In the genomic region with DNA sequence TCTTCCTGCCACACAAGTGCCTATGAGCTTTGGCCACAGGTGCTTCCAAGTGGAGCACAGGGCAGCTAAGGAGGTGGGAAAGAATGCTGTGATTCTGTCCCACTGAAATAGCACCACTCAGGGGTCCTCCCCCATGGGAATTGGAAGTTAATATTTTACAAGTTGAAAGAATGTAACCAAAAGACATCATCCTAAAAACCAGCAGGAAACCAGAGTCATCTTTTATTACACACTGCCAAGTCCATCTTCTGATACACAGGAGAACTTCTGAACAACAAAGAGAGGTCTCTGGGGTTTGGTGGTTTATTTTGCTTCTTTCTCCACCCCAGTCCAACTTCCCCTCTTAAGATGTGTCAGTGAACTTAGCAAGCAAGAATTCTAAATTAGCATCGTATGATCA, we compare ENCODE assay signal across 14 cellular contexts. TPM values are rescaled to one million over a fixed set of nuclear protein-coding genes. Genes with fewer than 3 reads are reported as not detected.
"Had no signal": no experiment of that assay in that cellular context is flagged by ENCODE, and none has a peak within 500 bp of the region (broad histone marks: within the 10 kb centered on the region; RNA-seq: fewer than 3 reads in every experiment).

No MANE protein-coding gene starts in this region.

- H3K4me1 ChIP-seq: foreskin keratinocyte had no signal

- H3K27me3 ChIP-seq: brain microvascular endothelial cell, foreskin keratinocyte had no signal

- ATAC-seq: esophagus mucosa; foreskin keratinocyte; left cardiac atrium; naive thymus-derived CD8-positive, alpha-beta T cell had no signal

- DNase-seq: activated effector memory CD4-positive, alpha-beta T cell treated with Interleukin-2 at 50 U/mL for 16 hours; activated T-cell treated with anti-CD3 and anti-CD28 coated beads, Interleukin-2, amount 50 U/mL, for 1 hour; amygdala; brain microvascular endothelial cell; dorsolateral prefrontal cortex; foreskin keratinocyte; left cardiac atrium; naive thymus-derived CD8-positive, alpha-beta T cell; occipital lobe; stimulated activated CD4-positive, alpha-beta T cell treated with anti-CD3 and anti-CD28 coated beads, Interleukin-4, amount 100 ng/mL, for 1 hour; stimulated activated CD8-positive, alpha-beta memory T cell treated with anti-CD3 and anti-CD28 coated beads, Interleukin-4, amount 100 ng/mL, for 48 hours; T-helper 2 cell had no signal

- H3K36me3 ChIP-seq: brain microvascular endothelial cell, thoracic aorta had no signal

- H3K4me3 ChIP-seq: dorsolateral prefrontal cortex, thoracic aorta had no signal

- H3K27ac ChIP-seq: brain microvascular endothelial cell, foreskin keratinocyte, thoracic aorta had no signal

RNA-seq across cellular contexts. Expression of gene COLEC12, which starts 47.7 kb away (rescaled TPM):
- total RNA-seq: foreskin keratinocyte had no signal
